Comparison of ENCODE assay signal across 8 cellular contexts in genomic region chr1:110034040-110034450, GRCh38. TPM values are rescaled to one million over a fixed set of nuclear protein-coding genes. Genes with fewer than 3 reads are reported as not detected.
DNase-seq lines count a peak whose midpoint lies in the region; FAIRE-seq and TF ChIP-seq lines count a peak whose summit lies in the region.

No MANE protein-coding gene starts in this region.

- peak overlapping the region; percentile 86 for H3K4me3 Mint-ChIP-seq in activated T-cell treated with anti-CD3 and anti-CD28 coated beads, Interleukin-2, amount 50 U/mL, for 24 hours

- H3K36me3 ChIP-seq in ascending aorta = peaks cover 10 to 12% of the 10 kb centered on the region in 2 donors
- H3K36me3 ChIP-seq in tibial artery = peaks cover 10 to 16% (median 12%) of the 10 kb centered on the region in 3 donors

- WGBS in lower leg skin, 2 donors = 40 to 48% methylated on average over 4 of the region's 4 CpGs

- DNase-seq in activated T-cell treated with anti-CD3 and anti-CD28 coated beads, Interleukin-2, amount 50 U/mL, for 24 hours = no peak
- DNase-seq in activated T-cell treated with anti-CD3 and anti-CD28 coated beads for 4 hours (no peak), ascending aorta (ENCODE audit: low spot score in 2 of 2) (no peak), lower leg skin (ENCODE audit: low spot score in 2 of 2) (no peak), tibial artery (no peak), KBM-7 (no peak), D721Med (ENCODE audit: insufficient read length, low spot score) (no peak), HuH-7 (ENCODE audit: low spot score) (no peak)

- in situ Hi-C loops in KBM-7 (cut with MboI; ENCODE audit: low pct_unique_long_range_greater_than_20kb, low sequenced_read_pairs) = no loop called here

- H3K27ac ChIP-seq in ascending aorta (peak overlapping the region; percentile 25 to 92), tibial artery (peak overlapping the region; percentile 91 to 96)

- H3K4me1 Mint-ChIP-seq in activated T-cell treated with anti-CD3 and anti-CD28 coated beads, Interleukin-2, amount 50 U/mL, for 24 hours (ENCODE audit: low read depth) = peaks cover 55% of the 10 kb centered on the region

- TF ChIP-seq CTCF in ascending aorta (IDR thresholded peaks at IDR 0.05) (no peak), lower leg skin (IDR thresholded peaks at IDR 0.05) (no peak), tibial artery (IDR thresholded peaks at IDR 0.05) (no peak), D721Med (IDR thresholded peaks at IDR 0.05; ENCODE audit: insufficient read depth, missing control alignments) (no peak)

- peaks cover 0 to 6% of the 10 kb centered on the region in 2 donors for H3K4me1 ChIP-seq in ascending aorta
- peaks cover 0 to 23% (median 13%) of the 10 kb centered on the region in 4 donors for H3K4me1 ChIP-seq in tibial artery

- H3K27me3 Mint-ChIP-seq in activated T-cell treated with anti-CD3 and anti-CD28 coated beads, Interleukin-2, amount 50 U/mL, for 24 hours = no peaks in the 10 kb centered on the region

- no peaks in the 10 kb centered on the region for H3K27me3 ChIP-seq in ascending aorta
- H3K27me3 ChIP-seq in tibial artery = no peaks in the 10 kb centered on the region

- no peak for FAIRE-seq in D721Med (lab: Jason Lieb, UNC)

- peak overlapping the region; percentile 94 for H3K27ac Mint-ChIP-seq in activated T-cell treated with anti-CD3 and anti-CD28 coated beads, Interleukin-2, amount 50 U/mL, for 24 hours

- no peak for TF ChIP-seq POLR2A in lower leg skin (IDR thresholded peaks at IDR 0.05)

- H3K9me3 Mint-ChIP-seq in activated T-cell treated with anti-CD3 and anti-CD28 coated beads, Interleukin-2, amount 50 U/mL, for 24 hours = no peaks in the 10 kb centered on the region

- H3K9me3 ChIP-seq in ascending aorta (no peaks in the 10 kb centered on the region), tibial artery (no peaks in the 10 kb centered on the region)

- H3K4me3 ChIP-seq in ascending aorta = peak overlapping the region; percentile 86 to 96
- H3K4me3 ChIP-seq in lower leg skin (ENCODE audit: low read depth, poor library complexity, severe bottlenecking) = peak overlapping the region; percentile 14
- H3K4me3 ChIP-seq in tibial artery = peak overlapping the region; percentile 75 to 90

- peaks cover 35% of the 10 kb centered on the region for H3K36me3 Mint-ChIP-seq in activated T-cell treated with anti-CD3 and anti-CD28 coated beads, Interleukin-2, amount 50 U/mL, for 24 hours (ENCODE audit: low read depth)

- intact Hi-C loops in ascending aorta (cut with DNase I) = loop anchor here (10.0 kb wide), 2 partner anchors 301 to 1219 kb away; partner anchors contain the start of gene RBM15
- intact Hi-C loops in lower leg skin (cut with DNase I; ENCODE audit: low total_unique reads) = no loop called here
- intact Hi-C loops in tibial artery (cut with DNase I; ENCODE audit: low total_unique reads) = no loop called here

RNA-seq across cellular contexts. Expression of gene STRIP1, which starts 0.4 kb away (rescaled TPM):
- total RNA-seq in ascending aorta = 20.0 TPM
- 10 to 100 TPM; 45.0 to 64.1 (median 50.9) TPM for total RNA-seq in lower leg skin

RNA-seq across cellular contexts. Expression of gene ALX3, which starts 36.4 kb away (rescaled TPM):
- total RNA-seq in ascending aorta = not detected
- total RNA-seq in lower leg skin = under 1 TPM in 1 of 4 donors, not detected in 3; 0.52 TPM

RNA-seq across cellular contexts. Expression of gene AHCYL1, which starts 49.5 kb away (rescaled TPM):
- total RNA-seq in ascending aorta (49.1 TPM), lower leg skin (10 to 100 TPM; 42.3 to 54.4 (median 47.8) TPM)

Comparison
In these comparisons a context has a peak if more than half of its experiments do, and no peak if none do; other contexts are left out.
1. H3K4me3 ChIP-seq: peak in every context shown above with its lines; median percentile 91 in ascending aorta; 82 in tibial artery; 14 in lower leg skin.